8 cellular contexts compared by ENCODE assay signal in the genomic region with DNA sequence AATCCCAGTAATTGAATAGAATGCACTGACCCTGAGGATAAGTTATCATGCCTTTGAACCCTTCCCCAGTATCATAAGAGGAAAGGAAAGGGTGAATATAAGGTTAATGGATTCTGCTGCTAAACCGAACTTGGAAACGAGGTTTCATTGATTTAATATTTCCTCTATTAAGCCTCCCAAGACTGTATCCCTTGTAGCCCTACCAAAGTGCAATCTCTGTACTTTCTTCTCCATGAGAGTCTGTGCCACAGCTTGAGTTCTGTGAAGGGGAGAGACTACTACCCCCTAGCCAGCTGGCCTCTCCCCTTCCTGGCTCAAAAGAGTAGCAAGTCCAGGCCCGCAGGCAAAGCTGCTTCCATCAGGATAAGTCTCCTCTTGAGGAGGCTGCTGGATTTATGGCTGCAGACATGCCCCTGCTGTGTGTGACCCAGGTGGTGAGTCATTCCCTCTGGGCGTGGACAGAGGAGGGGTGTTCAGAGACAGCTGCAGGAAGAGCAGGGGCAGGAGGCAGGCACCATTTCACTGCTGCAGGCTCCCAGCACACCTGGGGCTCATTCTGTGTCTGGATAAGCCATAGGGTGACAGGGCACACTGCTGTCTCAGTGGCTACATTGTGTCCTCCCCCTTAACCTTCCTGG. TPM values are rescaled to one million over a fixed set of nuclear protein-coding genes. Genes with fewer than 3 reads are reported as not detected.
DNase-seq lines count a peak whose midpoint lies in the region; ATAC-seq and TF ChIP-seq lines count a peak whose summit lies in the region.

No MANE protein-coding gene starts in this region.

- ATAC-seq in Panc1 = peak; percentile 99
- ATAC-seq in GM19395 (IDR thresholded peaks at IDR 0.05; ENCODE audit: unreplicated experiment) = no peak

- DNase-seq in ELF-1 (ENCODE audit: low read depth, low spot score) = peak; percentile 97
- DNase-seq in Panc1 (ENCODE audit: low read depth, low spot score) = no peak
- peak; percentile 92 for DNase-seq in astrocyte of the hippocampus (ENCODE audit: low read depth, low spot score)
- DNase-seq in iris pigment epithelial cell (ENCODE audit: low read depth) = peak; percentile 87
- peak; percentile 15 to 25 for DNase-seq in stimulated activated CD4-positive, alpha-beta T cell treated with anti-CD3 and anti-CD28 coated beads, Interleukin-4, amount 100 ng/mL, for 4 hours
- DNase-seq in putamen (ENCODE audit: low spot score) = no peak

- no peaks in the 10 kb centered on the region for H3K79me2 ChIP-seq in KMS-11 (ENCODE audit: insufficient read depth, low read depth)

- CTCF ChIA-PET in Panc1 (lab: Charles Lee) = no interaction called here

- H3K4me1 ChIP-seq in KMS-11 (ENCODE audit: low read depth, poor library complexity, severe bottlenecking) (peaks cover 51% of the 10 kb centered on the region), Panc1 (ENCODE audit: control insufficient read depth, insufficient read depth, low read length) (peaks cover 28% of the 10 kb centered on the region)

- H3K9ac ChIP-seq in KMS-11 = no peak overlapping the region; the same call in 1 of the 2 replicates

- H3K36me3 ChIP-seq in KMS-11 (ENCODE audit: insufficient read depth) (no peaks in the 10 kb centered on the region), Panc1 (ENCODE audit: control insufficient read depth, insufficient read depth, low read length) (no peaks in the 10 kb centered on the region)

- peak overlapping the region; percentile 61 for H3K27ac ChIP-seq in KMS-11
- peak overlapping the region; percentile 89 for H3K27ac ChIP-seq in Panc1 (ENCODE audit: low read length)

- in situ Hi-C loops in Panc1 (cut with HindIII; ENCODE audit: low pct_unique_long_range_greater_than_20kb, low sequenced_read_pairs) = no loop called here

- intact Hi-C loops in Panc1 (cut with micrococcal nuclease; ENCODE audit: unreplicated experiment) = no loop called here

- H3K9me3 ChIP-seq in Panc1 (ENCODE audit: control insufficient read depth, insufficient read depth, low read depth, low read length) = no peaks in the 10 kb centered on the region

- POLR2A ChIA-PET in Panc1 (lab: Charles Lee) = interaction anchor here (0.6 kb wide), 1 partner anchor 152 kb away, joined by 10 read pairs; no protein-coding TSS in a partner anchor

- no peaks in the 10 kb centered on the region for H4K20me1 ChIP-seq in KMS-11 (ENCODE audit: insufficient read depth)

- peak overlapping the region; percentile 52 for H3K4me2 ChIP-seq in KMS-11

- BruUV-seq in Panc1 (replicated peaks; lab: Mats Ljungman, UMichigan) = no TSS peak

- no peaks in the 10 kb centered on the region for H3K27me3 ChIP-seq in KMS-11 (ENCODE audit: insufficient read depth, low read depth)
- no peaks in the 10 kb centered on the region for H3K27me3 ChIP-seq in Panc1 (ENCODE audit: control insufficient read depth, insufficient read depth, low read length)

- TF ChIP-seq CTCF in KMS-11 (conservative IDR thresholded peaks at IDR 0.05; ENCODE audit: low read depth, low read length) (no peak), Panc1 (IDR thresholded peaks at IDR 0.05) (no peak)

- H3K4me3 ChIP-seq in KMS-11 (IDR thresholded peaks at IDR 0.05; ENCODE audit: insufficient read depth, low read depth, low read length) = no peak overlapping the region
- H3K4me3 ChIP-seq in Panc1 (ENCODE audit: low read depth in 2 of 2, low read length in 2 of 2) = no peak overlapping the region; a peak in 1 of 4 replicates

- peak overlapping the region; percentile 22; the same call in 1 of the 2 replicates for H2AFZ ChIP-seq in KMS-11 (ENCODE audit: low read depth)

RNA-seq across cellular contexts. Expression of a gene that starts 58.4 kb away (rescaled TPM):
- 45.2 TPM for total RNA-seq in Panc1 (2021; ENCODE audit: unreplicated experiment)
- 39.0 TPM for polyA plus RNA-seq in Panc1 (2012; ENCODE audit: insufficient read length)

RNA-seq across cellular contexts. Expression of a gene that starts 58.8 kb away (rescaled TPM):
- total RNA-seq in Panc1 (2021; ENCODE audit: unreplicated experiment) = 3.6 TPM
- polyA plus RNA-seq in Panc1 (2012; ENCODE audit: insufficient read length) = 3.7 TPM

Comparison
In these comparisons a context has a peak if more than half of its experiments do, and no peak if none do; other contexts are left out.
1. DNase-seq: peak in ELF-1 (single experiment), astrocyte of the hippocampus (single experiment), iris pigment epithelial cell (single experiment) and stimulated activated CD4-positive, alpha-beta T cell treated with anti-CD3 and anti-CD28 coated beads, Interleukin-4, amount 100 ng/mL, for 4 hours (2 of 2); none in Panc1 (single experiment) and putamen (single experiment).